21 cellular contexts compared by ENCODE assay signal in genomic region chr1:211722277-211723175, GRCh38. TPM values are rescaled to one million over a fixed set of nuclear protein-coding genes. Genes with fewer than 3 reads are reported as not detected.
"Had no signal": no experiment of that assay in that cellular context is flagged by ENCODE, and none has a peak within 500 bp of the region (broad histone marks: within the 10 kb centered on the region; RNA-seq: fewer than 3 reads in every experiment).

No MANE protein-coding gene starts in this region.

- DNase-seq: activated CD4-positive, alpha-beta T cell treated with anti-CD3 and anti-CD28 coated beads, Interleukin-2, amount 10 ng/mL, durations not matched to agents 24 days and 14 days; activated CD8-positive, alpha-beta memory T cell treated with anti-CD3 and anti-CD28 coated beads, Interleukin-2, amount 10 ng/mL, durations not matched to agents 7 days and 5 days; activated CD8-positive, alpha-beta T cell treated with anti-CD3 and anti-CD28 coated beads for 36 hours; activated effector memory CD4-positive, alpha-beta T cell treated with anti-CD3 and anti-CD28 coated beads, Interleukin-2, amount 50 U/mL, for 16 hours; activated naive CD4-positive, alpha-beta T cell treated with anti-CD3 and anti-CD28 coated beads, Interleukin-2, amount 10 ng/mL, durations not matched to agents 7 days and 5 days; activated T-cell treated with anti-CD3 and anti-CD28 coated beads for 4 hours; aorta; heart right ventricle; kidney; naive B cell; stimulated activated CD4-positive, alpha-beta T cell treated with anti-CD3 and anti-CD28 coated beads, Interleukin-2, amount 100 ng/mL, for 48 hours; stimulated activated CD8-positive, alpha-beta memory T cell treated with anti-CD3 and anti-CD28 coated beads, Interleukin-4, amount 100 ng/mL, for 48 hours; stimulated activated naive B cell treated with anti-CD40 and anti-IgM and Interleukin-4, amounts not matched to agents 10 μg/mL and 1 μg/mL and 100 μg/mL, for 72 hours; T1000; transverse colon had no signal

- H3K9me3 Mint-ChIP-seq: activated CD4-positive, alpha-beta T cell treated with anti-CD3 and anti-CD28 coated beads, Interleukin-2, amount 10 ng/mL, durations not matched to agents 24 days and 14 days; activated naive CD4-positive, alpha-beta T cell treated with anti-CD3 and anti-CD28 coated beads, Interleukin-2, amount 10 ng/mL, durations not matched to agents 7 days and 5 days had no signal

- H3K4me1 ChIP-seq: transverse colon had no signal

- H3K27ac ChIP-seq: epithelial cell of prostate, heart right ventricle, transverse colon had no signal

- H3K27me3 Mint-ChIP-seq: activated CD8-positive, alpha-beta T cell treated with anti-CD3 and anti-CD28 coated beads for 36 hours had no signal

- H3K9me3 ChIP-seq: heart right ventricle, transverse colon had no signal

- H3K4me1 Mint-ChIP-seq: activated CD4-positive, alpha-beta T cell treated with anti-CD3 and anti-CD28 coated beads, Interleukin-2, amount 10 ng/mL, durations not matched to agents 24 days and 14 days; activated CD8-positive, alpha-beta memory T cell treated with anti-CD3 and anti-CD28 coated beads, Interleukin-2, amount 10 ng/mL, durations not matched to agents 7 days and 5 days; activated naive CD4-positive, alpha-beta T cell treated with anti-CD3 and anti-CD28 coated beads, Interleukin-2, amount 10 ng/mL, durations not matched to agents 7 days and 5 days; naive B cell; stimulated activated naive B cell treated with anti-CD40 and anti-IgM and Interleukin-4, amounts not matched to agents 10 μg/mL and 1 μg/mL and 100 μg/mL, for 72 hours had no signal

- H3K4me3 Mint-ChIP-seq: activated CD4-positive, alpha-beta T cell treated with anti-CD3 and anti-CD28 coated beads, Interleukin-2, amount 10 ng/mL, durations not matched to agents 24 days and 14 days; activated CD8-positive, alpha-beta memory T cell treated with anti-CD3 and anti-CD28 coated beads, Interleukin-2, amount 10 ng/mL, durations not matched to agents 7 days and 5 days; activated CD8-positive, alpha-beta T cell treated with anti-CD3 and anti-CD28 coated beads for 36 hours; activated naive CD4-positive, alpha-beta T cell treated with anti-CD3 and anti-CD28 coated beads, Interleukin-2, amount 10 ng/mL, durations not matched to agents 7 days and 5 days; brain; naive B cell; neural crest cell; stimulated activated naive B cell treated with anti-CD40 and anti-IgM and Interleukin-4, amounts not matched to agents 10 μg/mL and 1 μg/mL and 100 μg/mL, for 72 hours had no signal

- ATAC-seq: activated CD8-positive, alpha-beta memory T cell treated with anti-CD3 and anti-CD28 coated beads, Interleukin-2, amount 10 ng/mL, durations not matched to agents 7 days and 5 days; activated CD8-positive, alpha-beta T cell treated with anti-CD3 and anti-CD28 coated beads for 36 hours; heart right ventricle; stimulated activated naive B cell treated with anti-CD40 and anti-IgM and Interleukin-4, amounts not matched to agents 10 μg/mL and 1 μg/mL and 100 μg/mL, for 72 hours had no signal

- H3K27ac Mint-ChIP-seq: activated CD4-positive, alpha-beta T cell treated with anti-CD3 and anti-CD28 coated beads, Interleukin-2, amount 10 ng/mL, durations not matched to agents 24 days and 14 days; activated CD8-positive, alpha-beta memory T cell treated with anti-CD3 and anti-CD28 coated beads, Interleukin-2, amount 10 ng/mL, durations not matched to agents 7 days and 5 days; activated CD8-positive, alpha-beta T cell treated with anti-CD3 and anti-CD28 coated beads for 36 hours; activated naive CD4-positive, alpha-beta T cell treated with anti-CD3 and anti-CD28 coated beads, Interleukin-2, amount 10 ng/mL, durations not matched to agents 7 days and 5 days; brain; stimulated activated naive B cell treated with anti-CD40 and anti-IgM and Interleukin-4, amounts not matched to agents 10 μg/mL and 1 μg/mL and 100 μg/mL, for 72 hours had no signal

- H3K27me3 ChIP-seq: heart right ventricle, transverse colon had no signal

- H3K36me3 ChIP-seq: heart right ventricle, transverse colon had no signal

- H3K4me3 ChIP-seq: heart right ventricle, lung, transverse colon had no signal

- H3K36me3 Mint-ChIP-seq: activated CD8-positive, alpha-beta memory T cell treated with anti-CD3 and anti-CD28 coated beads, Interleukin-2, amount 10 ng/mL, durations not matched to agents 7 days and 5 days; activated naive CD4-positive, alpha-beta T cell treated with anti-CD3 and anti-CD28 coated beads, Interleukin-2, amount 10 ng/mL, durations not matched to agents 7 days and 5 days; brain had no signal

RNA-seq across cellular contexts. Expression of gene NEK2, which starts 47.1 kb away (rescaled TPM):
- total RNA-seq: cardiac septum, mesenteric fat pad had no signal
